Comparison of ENCODE assay signal across 9 cellular contexts in genomic region chr3:12180218-12180617, GRCh38. TPM values are rescaled to one million over a fixed set of nuclear protein-coding genes. Genes with fewer than 3 reads are reported as not detected.
A peak's percentile ranks its signal among the peaks of the same experiment; 100 is the strongest.
DNase-seq lines count a peak whose midpoint lies in the region; ATAC-seq lines count a peak whose summit lies in the region.
"Had no signal": no experiment of that assay in that cellular context is flagged by ENCODE, and none has a peak within 500 bp of the region (broad histone marks: within the 10 kb centered on the region; RNA-seq: fewer than 3 reads in every experiment).

No MANE protein-coding gene starts in this region.

- no peak for DNase-seq in activated T-cell treated with anti-CD3 and anti-CD28 coated beads, Interleukin-2, amount 50 U/mL, for 72 hours
- DNase-seq in activated T-cell treated with anti-CD3 and anti-CD28 coated beads for 4 hours (no peak), cerebellar nuclear complex (lab: John Stamatoyannopoulos, UW) (peak; percentile 9 to 41), left lobe of liver (ENCODE audit: low spot score) (no peak), GDM1 (lab: John Stamatoyannopoulos, UW) (no peak), T1000 (lab: John Stamatoyannopoulos, UW) (no peak), KG1 (lab: John Stamatoyannopoulos, UW) (no peak)

- no peaks in the 10 kb centered on the region for H3K36me3 Mint-ChIP-seq in activated T-cell treated with anti-CD3 and anti-CD28 coated beads, Interleukin-2, amount 50 U/mL, for 72 hours (ENCODE audit: insufficient read depth in 2 of 2)

- peaks cover 1 to 2% of the 10 kb centered on the region in 2 donors for H3K9me3 Mint-ChIP-seq in activated T-cell treated with anti-CD3 and anti-CD28 coated beads, Interleukin-2, amount 50 U/mL, for 72 hours

- H3K4me1 Mint-ChIP-seq in activated T-cell treated with anti-CD3 and anti-CD28 coated beads, Interleukin-2, amount 50 U/mL, for 72 hours (ENCODE audit: low read depth) = peaks cover 56% of the 10 kb centered on the region

- H3K27ac Mint-ChIP-seq in activated T-cell treated with anti-CD3 and anti-CD28 coated beads, Interleukin-2, amount 50 U/mL, for 72 hours = peak overlapping the region; percentile 41

- peaks cover 12% of the 10 kb centered on the region for H3K27me3 Mint-ChIP-seq in activated T-cell treated with anti-CD3 and anti-CD28 coated beads, Interleukin-2, amount 50 U/mL, for 72 hours (ENCODE audit: low read depth)

- H3K4me3 Mint-ChIP-seq in activated T-cell treated with anti-CD3 and anti-CD28 coated beads, Interleukin-2, amount 50 U/mL, for 72 hours = peak overlapping the region in 1 of 2 donors; percentile 7

- ATAC-seq in activated T-cell treated with anti-CD3 and anti-CD28 coated beads, Interleukin-2, amount 50 U/mL, for 72 hours (replicated peaks in 1 of 2) = no peak
- ATAC-seq in left lobe of liver (peak; percentile 31), HG03354 (IDR thresholded peaks at IDR 0.05; ENCODE audit: poor library complexity, severe bottlenecking, unreplicated experiment) (no peak)
- ATAC-seq: HepG2 had no signal

RNA-seq across cellular contexts. Expression of gene TIMP4, which starts 21.5 kb away (rescaled TPM):
- total RNA-seq in activated T-cell treated with anti-CD3 and anti-CD28 coated beads, Interleukin-2, amount 50 U/mL, for 72 hours = under 1 TPM; 0.24 to 0.28 TPM
- 0.53 TPM for total RNA-seq in left lobe of liver

Comparison
In these comparisons a context has a peak if more than half of its experiments do, and no peak if none do; other contexts are left out.
1. DNase-seq: peak in cerebellar nuclear complex (2 of 2); none in activated T-cell treated with anti-CD3 and anti-CD28 coated beads, Interleukin-2, amount 50 U/mL, for 72 hours (0 of 2), activated T-cell treated with anti-CD3 and anti-CD28 coated beads for 4 hours (single experiment), left lobe of liver (single experiment), GDM1 (single experiment), T1000 (single experiment) and KG1 (single experiment).